Comparison of ENCODE assay signal across 20 cellular contexts in genomic region chr2:172334988-172335387, GRCh38.
"Had no signal": no experiment of that assay in that cellular context is flagged by ENCODE, and none has a peak within 500 bp of the region (broad histone marks: within the 10 kb centered on the region; RNA-seq: fewer than 3 reads in every experiment).

No MANE protein-coding gene starts in this region.

- H3K27me3 ChIP-seq: dorsolateral prefrontal cortex, stomach, upper lobe of left lung had no signal

- H3K36me3 ChIP-seq: cardiac muscle cell, stomach, upper lobe of left lung, WERI-Rb-1 had no signal

- H3K4me3 Mint-ChIP-seq: activated naive CD8-positive, alpha-beta T cell treated with anti-CD3 and anti-CD28 coated beads for 36 hours; activated T-helper 1 cell treated with anti-CD3 and anti-CD28 coated beads, Interleukin-12 subunit alpha, Interleukin-12 subunit beta, Interleukin-2, Interleukin-4 antibody, amounts not matched to agents 30 ng/mL and 10 ng/mL and 1 ng/mL, durations not matched to agents 14 hours and 24 hours and 36 hours; T-helper 17 cell had no signal

- H3K9me3 Mint-ChIP-seq: activated naive CD8-positive, alpha-beta T cell treated with anti-CD3 and anti-CD28 coated beads for 36 hours; activated T-helper 1 cell treated with anti-CD3 and anti-CD28 coated beads, Interleukin-12 subunit alpha, Interleukin-12 subunit beta, Interleukin-2, Interleukin-4 antibody, amounts not matched to agents 30 ng/mL and 10 ng/mL and 1 ng/mL, durations not matched to agents 14 hours and 24 hours and 36 hours had no signal

- H3K4me3 ChIP-seq: cardiac muscle cell, dorsolateral prefrontal cortex, stomach, upper lobe of left lung had no signal

- H3K27ac ChIP-seq: cardiac muscle cell, dorsolateral prefrontal cortex, epithelial cell of prostate, WERI-Rb-1 had no signal

- H3K9me3 ChIP-seq: stomach, upper lobe of left lung had no signal

- H3K27me3 Mint-ChIP-seq: activated naive CD8-positive, alpha-beta T cell treated with anti-CD3 and anti-CD28 coated beads for 36 hours had no signal

- H3K36me3 Mint-ChIP-seq: activated naive CD8-positive, alpha-beta T cell treated with anti-CD3 and anti-CD28 coated beads for 36 hours had no signal

- ATAC-seq: T-helper 17 cell had no signal

- H3K27ac Mint-ChIP-seq: activated naive CD8-positive, alpha-beta T cell treated with anti-CD3 and anti-CD28 coated beads for 36 hours; activated T-helper 1 cell treated with anti-CD3 and anti-CD28 coated beads, Interleukin-12 subunit alpha, Interleukin-12 subunit beta, Interleukin-2, Interleukin-4 antibody, amounts not matched to agents 30 ng/mL and 10 ng/mL and 1 ng/mL, durations not matched to agents 14 hours and 24 hours and 36 hours; T-helper 17 cell had no signal

- DNase-seq: activated CD4-positive, alpha-beta T cell treated with anti-CD3 and anti-CD28 coated beads, Interleukin-2, amount 50 U/mL, for 48 hours; activated naive CD8-positive, alpha-beta T cell treated with anti-CD3 and anti-CD28 coated beads for 36 hours; activated T-cell treated with anti-CD3 and anti-CD28 coated beads for 4 hours; amniotic stem cell; dorsolateral prefrontal cortex; foreskin melanocyte; glutamatergic neuron; hippocampal formation; islet precursor cell; midbrain; occipital lobe; retina; stimulated activated CD4-positive, alpha-beta T cell treated with anti-CD3 and anti-CD28 coated beads, Interleukin-2, amount 100 ng/mL, for 48 hours; stomach; T-helper 17 cell; WERI-Rb-1 had no signal
